In genomic region chr19:17968376-17968775, GRCh38 we compare ENCODE assay signal across 2 cellular contexts.
TF ChIP-seq lines count a peak whose summit lies in the region.

No MANE protein-coding gene starts in this region.

TF ChIP-seq in SK-N-SH, 30 proteins besides CTCF, POLR2A, EP300 and RAD21 (continued from another document):
- TF ChIP-seq ZBTB33 (IDR thresholded peaks at IDR 0.05; ENCODE audit: borderline replicate concordance, low read depth): no peak
- TF ChIP-seq JUND (IDR thresholded peaks at IDR 0.05): no peak
- TF ChIP-seq TAF1 (IDR thresholded peaks at IDR 0.05; ENCODE audit: borderline replicate concordance, low read depth, low read length): no peak
- no peak for TF ChIP-seq EZH2phosphoT487 (IDR thresholded peaks at IDR 0.05; ENCODE audit: borderline replicate concordance, low read depth)
- TF ChIP-seq IRF3 (IDR thresholded peaks at IDR 0.05; ENCODE audit: low read depth, low read length): no peak
- TF ChIP-seq TEAD4 (IDR thresholded peaks at IDR 0.05; ENCODE audit: borderline replicate concordance, insufficient read depth): no peak
- no peak for TF ChIP-seq FOXJ3 (CRISPR knock-in tag; IDR thresholded peaks at IDR 0.05)
- no peak for TF ChIP-seq CHD2 (IDR thresholded peaks at IDR 0.05; ENCODE audit: low read length, partially characterized antibody)
- no peak for TF ChIP-seq GABPA (IDR thresholded peaks at IDR 0.05; ENCODE audit: low read depth)
- no peak for TF ChIP-seq TCF12 (IDR thresholded peaks at IDR 0.05)
- no peak for TF ChIP-seq REST (IDR thresholded peaks at IDR 0.05; ENCODE audit: low read depth, low read length)
- no peak for TF ChIP-seq RFX5 (IDR thresholded peaks at IDR 0.05; ENCODE audit: low read length)
- no peak for TF ChIP-seq USF1 (IDR thresholded peaks at IDR 0.05; ENCODE audit: borderline replicate concordance, low read depth)
- TF ChIP-seq PBX3 (IDR thresholded peaks at IDR 0.05): no peak
- no peak for TF ChIP-seq FOSL2 (IDR thresholded peaks at IDR 0.05; ENCODE audit: borderline replicate concordance, low read depth)

TF ChIP-seq in SK-N-SH treated with all-trans-retinoic acid at 6 μM for 48 hours, 23 proteins besides CTCF, POLR2A, EP300 and RAD21 (continued from another document):
- no peak for TF ChIP-seq TOX (CRISPR knock-in tag; IDR thresholded peaks at IDR 0.05; ENCODE audit: borderline replicate concordance)
- TF ChIP-seq OSR1 (CRISPR knock-in tag; IDR thresholded peaks at IDR 0.05): no peak
- no peak for TF ChIP-seq ZFP30 (CRISPR knock-in tag; IDR thresholded peaks at IDR 0.05)
- no peak for TF ChIP-seq ESRRG (CRISPR knock-in tag; IDR thresholded peaks at IDR 0.05)
- no peak for TF ChIP-seq ARNTL (CRISPR knock-in tag; IDR thresholded peaks at IDR 0.05; ENCODE audit: borderline replicate concordance, low read depth)
- TF ChIP-seq CSRNP3 (CRISPR knock-in tag; IDR thresholded peaks at IDR 0.05): no peak
- TF ChIP-seq GLIS3 (CRISPR knock-in tag; IDR thresholded peaks at IDR 0.05): no peak
- TF ChIP-seq ZFP3 (CRISPR knock-in tag; IDR thresholded peaks at IDR 0.05): no peak
- TF ChIP-seq TSHZ2 (CRISPR knock-in tag; IDR thresholded peaks at IDR 0.05): no peak
- no peak for TF ChIP-seq POU6F1 (CRISPR knock-in tag; IDR thresholded peaks at IDR 0.05; ENCODE audit: borderline replicate concordance, low read depth)
- TF ChIP-seq TCF4 (CRISPR knock-in tag; IDR thresholded peaks at IDR 0.05; ENCODE audit: borderline replicate concordance): no peak
